In the genomic region with DNA sequence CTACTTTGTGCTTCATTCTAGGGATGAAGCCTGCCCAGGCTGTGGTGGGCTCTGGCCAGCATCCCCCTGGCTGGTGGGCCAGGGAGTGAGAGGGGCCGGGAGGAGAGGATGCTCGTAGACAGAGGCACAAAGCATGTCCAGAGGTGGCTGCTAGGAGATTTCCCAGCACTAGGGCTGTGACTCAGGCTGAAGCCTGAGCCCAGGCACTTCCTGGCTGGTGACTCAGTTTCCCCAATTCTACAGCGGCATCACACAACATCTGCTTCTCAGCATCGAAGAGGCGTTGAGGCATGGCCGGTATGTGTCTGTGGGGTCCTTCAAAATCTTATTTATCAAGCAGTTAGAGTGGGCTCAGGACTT, we compare ENCODE assay signal across 10 cellular contexts. TPM values are rescaled to one million over a fixed set of nuclear protein-coding genes. Genes with fewer than 3 reads are reported as not detected.
DNase-seq lines count a peak whose midpoint lies in the region; ATAC-seq and TF ChIP-seq lines count a peak whose summit lies in the region.
"Had no signal": no experiment of that assay in that cellular context is flagged by ENCODE, and none has a peak within 500 bp of the region (broad histone marks: within the 10 kb centered on the region; RNA-seq: fewer than 3 reads in every experiment).

No MANE protein-coding gene starts in this region.

- H3K4me1 Mint-ChIP-seq in dendritic cell treated with granulocyte-macrophage colony-stimulating factor and Interleukin-4, amounts not matched to agents 40 ng/mL and 50 ng/mL, for 4 days (ENCODE audit: low read depth) = peaks cover 23% of the 10 kb centered on the region
- peaks cover 2% of the 10 kb centered on the region for H3K4me1 Mint-ChIP-seq in T-helper 2 cell treated with Interferon-gamma antibody and Interleukin-4, amounts not matched to agents 5 μg/mL and 100 μg/mL, for 36 hours (ENCODE audit: low read depth)

- ATAC-seq in lung (ENCODE audit: insufficient read depth, low FRiP score) = no peak
- ATAC-seq in thoracic aorta (ENCODE audit: insufficient number of reproducible peaks, low FRiP score, low read depth) = no peak

- no peak overlapping the region for H3K4me3 ChIP-seq in Peyer's patch
- no peak overlapping the region for H3K4me3 ChIP-seq in lung
- H3K4me3 ChIP-seq in thoracic aorta = no peak overlapping the region

- peak overlapping the region; percentile 67 for H3K27ac Mint-ChIP-seq in dendritic cell treated with granulocyte-macrophage colony-stimulating factor and Interleukin-4, amounts not matched to agents 40 ng/mL and 50 ng/mL, for 4 days
- H3K27ac Mint-ChIP-seq in T-helper 2 cell treated with Interferon-gamma antibody and Interleukin-4, amounts not matched to agents 5 μg/mL and 100 μg/mL, for 36 hours = no peak overlapping the region
- H3K27ac Mint-ChIP-seq: endodermal cell, mesothelial cell of epicardium had no signal

- H3K4me3 Mint-ChIP-seq in dendritic cell treated with granulocyte-macrophage colony-stimulating factor and Interleukin-4, amounts not matched to agents 40 ng/mL and 50 ng/mL, for 4 days = no peak overlapping the region
- no peak overlapping the region for H3K4me3 Mint-ChIP-seq in T-helper 2 cell treated with Interferon-gamma antibody and Interleukin-4, amounts not matched to agents 5 μg/mL and 100 μg/mL, for 36 hours
- H3K4me3 Mint-ChIP-seq: endodermal cell, mesothelial cell of epicardium had no signal

- no peaks in the 10 kb centered on the region for H3K36me3 ChIP-seq in Peyer's patch
- no peaks in the 10 kb centered on the region for H3K36me3 ChIP-seq in lung (ENCODE audit: control insufficient read depth in 2 of 2, insufficient read depth in 2 of 2, low read length in 2 of 2)
- no peaks in the 10 kb centered on the region for H3K36me3 ChIP-seq in thoracic aorta

- TF ChIP-seq CTCF in Peyer's patch (IDR thresholded peaks at IDR 0.05) (no peak), lung (IDR thresholded peaks at IDR 0.05; ENCODE audit: control extremely low read depth, extremely low read depth) (no peak), thoracic aorta (IDR thresholded peaks at IDR 0.05) (no peak)

- H3K4me1 ChIP-seq in Peyer's patch (peaks cover 0 to 18% (median 1%) of the 10 kb centered on the region in 4 donors), lung (ENCODE audit: control insufficient read depth in 2 of 2, insufficient read depth in 2 of 2, low read length in 2 of 2) (peaks cover 0 to 27% of the 10 kb centered on the region in 2 donors), thoracic aorta (ENCODE audit: control insufficient read depth in 1 of 2, low read depth in 2 of 2) (peaks cover 22 to 46% of the 10 kb centered on the region in 2 donors)

- no peak for DNase-seq in Peyer's patch
- no peak for DNase-seq in lung (ENCODE audit: low spot score)
- no peak for DNase-seq in thoracic aorta (ENCODE audit: low spot score)
- no peak for DNase-seq in D341Med (ENCODE audit: low spot score)
- DNase-seq in NCI-H748 treated with DMSO at 0.1 percent for 48 hours (lab: John Stamatoyannopoulos, UW) = no peak
- no peak for DNase-seq in T-helper 2 cell treated with Interferon-gamma antibody and Interleukin-4, amounts not matched to agents 5 μg/mL and 100 μg/mL, for 36 hours (ENCODE audit: low spot score)
- DNase-seq in iPS-NIHi11 (ENCODE audit: low spot score) = no peak

- no peak for TF ChIP-seq POLR2A in Peyer's patch (IDR thresholded peaks at IDR 0.05)

- H3K9me3 Mint-ChIP-seq in dendritic cell treated with granulocyte-macrophage colony-stimulating factor and Interleukin-4, amounts not matched to agents 40 ng/mL and 50 ng/mL, for 4 days = no peaks in the 10 kb centered on the region
- H3K9me3 Mint-ChIP-seq in T-helper 2 cell treated with Interferon-gamma antibody and Interleukin-4, amounts not matched to agents 5 μg/mL and 100 μg/mL, for 36 hours = no peaks in the 10 kb centered on the region
- H3K9me3 Mint-ChIP-seq: endodermal cell, mesothelial cell of epicardium had no signal

- no peaks in the 10 kb centered on the region for H3K27me3 ChIP-seq in Peyer's patch
- no peaks in the 10 kb centered on the region for H3K27me3 ChIP-seq in lung (ENCODE audit: control insufficient read depth, insufficient read depth)
- H3K27me3 ChIP-seq in thoracic aorta (replicated peaks; ENCODE audit: insufficient read depth) = no peaks in the 10 kb centered on the region

- peaks cover 22% of the 10 kb centered on the region for H3K27me3 Mint-ChIP-seq in dendritic cell treated with granulocyte-macrophage colony-stimulating factor and Interleukin-4, amounts not matched to agents 40 ng/mL and 50 ng/mL, for 4 days
- peaks cover 3% of the 10 kb centered on the region for H3K27me3 Mint-ChIP-seq in T-helper 2 cell treated with Interferon-gamma antibody and Interleukin-4, amounts not matched to agents 5 μg/mL and 100 μg/mL, for 36 hours (ENCODE audit: low read depth)

- H3K9me3 ChIP-seq in Peyer's patch (no peaks in the 10 kb centered on the region), lung (ENCODE audit: control insufficient read depth in 2 of 2, insufficient read depth in 1 of 2, low read length in 1 of 2) (no peaks in the 10 kb centered on the region), thoracic aorta (no peaks in the 10 kb centered on the region)

- H3K36me3 Mint-ChIP-seq in dendritic cell treated with granulocyte-macrophage colony-stimulating factor and Interleukin-4, amounts not matched to agents 40 ng/mL and 50 ng/mL, for 4 days (ENCODE audit: low read depth) = no peaks in the 10 kb centered on the region
- H3K36me3 Mint-ChIP-seq in T-helper 2 cell treated with Interferon-gamma antibody and Interleukin-4, amounts not matched to agents 5 μg/mL and 100 μg/mL, for 36 hours (ENCODE audit: low read depth) = no peaks in the 10 kb centered on the region
- H3K36me3 Mint-ChIP-seq: mesothelial cell of epicardium had no signal

- intact Hi-C loops in dendritic cell treated with granulocyte-macrophage colony-stimulating factor and Interleukin-4, amounts not matched to agents 40 ng/mL and 50 ng/mL, for 4 days (cut with micrococcal nuclease) = loop anchor here (2.0 kb wide), 1 partner anchor 49 kb away; no protein-coding TSS in a partner anchor

- WGBS in lung, 2 donors = 83 to 93% methylated on average over 6 of the region's 6 CpGs

- H3K27ac ChIP-seq in Peyer's patch (peak overlapping the region in 3 of 4 donors; percentile 12 to 40 (median 39)), lung (ENCODE audit: low read depth in 1 of 2, low read length in 1 of 2) (peak overlapping the region; percentile 54 to 88), thoracic aorta (peak overlapping the region; percentile 69 to 75)

RNA-seq across cellular contexts. Expression of gene DUSP1, which starts 55.6 kb away (rescaled TPM):
- total RNA-seq in Peyer's patch = 100 to 1,000 TPM; 155 to 427 (median 285) TPM
- total RNA-seq in lung = 100 to 1,000 TPM; 310 to 377 TPM
- polyA plus RNA-seq in lung = 1,000 to 10,000 TPM in 1 of 2 donors, 100 to 1,000 TPM in 1; 138 to 1,153 TPM
- total RNA-seq in thoracic aorta = 1,000 to 10,000 TPM in 1 of 2 donors, 100 to 1,000 TPM in 1; 813 to 3,699 TPM
